Comparison of ENCODE assay signal across 28 cellular contexts in genomic region chr16:81754810-81755209, GRCh38. TPM values are rescaled to one million over a fixed set of nuclear protein-coding genes. Genes with fewer than 3 reads are reported as not detected.
DNase-seq lines count a peak whose midpoint lies in the region; ATAC-seq, FAIRE-seq and TF ChIP-seq lines count a peak whose summit lies in the region.
"Had no signal": no experiment of that assay in that cellular context is flagged by ENCODE, and none has a peak within 500 bp of the region (broad histone marks: within the 10 kb centered on the region; RNA-seq: fewer than 3 reads in every experiment).

No MANE protein-coding gene starts in this region.

- H3K27me3 ChIP-seq in HepG2 (ENCODE audit: control insufficient read depth in 1 of 2, insufficient read depth in 2 of 2, low read length in 2 of 2) (peaks cover 0 to 12% of the 10 kb centered on the region in 2 experiments; a peak in 2 of 5 replicates), right lobe of liver (no peaks in the 10 kb centered on the region), K562 (ENCODE audit: control insufficient read depth in 2 of 2, insufficient read depth in 2 of 2, low read length in 2 of 2) (no peaks in the 10 kb centered on the region), neutrophil (no peaks in the 10 kb centered on the region), left lung (no peaks in the 10 kb centered on the region)
- H3K27me3 ChIP-seq: BE2C had no signal

- TF ChIP-seq POLR2A in HepG2 (IDR thresholded peaks at IDR 0.05; ENCODE audit: insufficient read depth in 1 of 2, low read depth in 2 of 2, low read length in 2 of 2) (no peak), right lobe of liver (IDR thresholded peaks at IDR 0.05) (no peak), K562 (conservative IDR thresholded peaks at IDR 0.05) (no peak)

- ATAC-seq in HepG2 (no peak), right lobe of liver (no peak), K562 (no peak), GM18502 (IDR thresholded peaks at IDR 0.05; ENCODE audit: poor library complexity, unreplicated experiment) (no peak), left lung (no peak)
- ATAC-seq: CD8-positive, alpha-beta T cell had no signal

- BruUV-seq in HepG2 (replicated peaks; lab: Mats Ljungman, UMichigan) (no TSS peak), K562 (replicated peaks; lab: Mats Ljungman, UMichigan) (no TSS peak)

- TF ChIP-seq CTCF in HepG2 (CRISPR knock-in tag; IDR thresholded peaks at IDR 0.05) (no peak), right lobe of liver (IDR thresholded peaks at IDR 0.05) (no peak), HEK293 (tag by site-specific recombination; IDR thresholded peaks at IDR 0.05) (no peak), K562 (IDR thresholded peaks at IDR 0.05 in 2 of 3, conservative IDR thresholded peaks at IDR 0.05 in 1 of 3; ENCODE audit: insufficient read depth in 2 of 3, low read depth in 1 of 3, low read length in 3 of 3) (no peak), neutrophil (IDR thresholded peaks at IDR 0.05) (no peak), left lung (IDR thresholded peaks at IDR 0.05) (no peak), D721Med (IDR thresholded peaks at IDR 0.05; ENCODE audit: insufficient read depth, missing control alignments) (no peak)

- H3K4me3 ChIP-seq in HepG2 (replicated peaks in 1 of 3; ENCODE audit: insufficient read depth in 1 of 3, low read depth in 2 of 3, low read length in 3 of 3): no peak overlapping the region
- no peak overlapping the region for H3K4me3 ChIP-seq in right lobe of liver
- no peak overlapping the region for H3K4me3 ChIP-seq in HEK293 (ENCODE audit: low read depth, low read length)
- H3K4me3 ChIP-seq in K562: no peak overlapping the region
- no peak overlapping the region for H3K4me3 ChIP-seq in neutrophil (ENCODE audit: low read depth in 1 of 2, low read length in 1 of 2)
- no peak overlapping the region for H3K4me3 ChIP-seq in left lung
- H3K4me3 ChIP-seq: GM23248 had no signal

- H3K4me1 ChIP-seq in HepG2 (ENCODE audit: insufficient read depth, low read length): peaks cover 30% of the 10 kb centered on the region
- H3K4me1 ChIP-seq in right lobe of liver: no peaks in the 10 kb centered on the region
- no peaks in the 10 kb centered on the region for H3K4me1 ChIP-seq in HEK293 (ENCODE audit: control insufficient read depth, insufficient read depth, low read length)
- peaks cover 28 to 37% of the 10 kb centered on the region in 2 experiments for H3K4me1 ChIP-seq in K562 (replicated peaks in 1 of 2; ENCODE audit: control insufficient read depth in 2 of 2, insufficient read depth in 2 of 2, low read length in 2 of 2)
- peaks cover 80 to 81% of the 10 kb centered on the region in 2 experiments for H3K4me1 ChIP-seq in neutrophil (ENCODE audit: control insufficient read depth in 1 of 2, insufficient read depth in 1 of 2, low read depth in 1 of 2, low read length in 1 of 2)
- peaks cover 5 to 52% of the 10 kb centered on the region in 2 donors for H3K4me1 ChIP-seq in left lung

- CTCF ChIA-PET in HepG2 (lab: Yijun Ruan, JAX; ENCODE audit: low intra/inter-chr PET ratio, low total read pairs) (no interaction called here), HEK293 (lab: Yijun Ruan, JAX) (interaction anchor here (0.6 to 1.1 kb wide), 2 partner anchors 119 to 1742 kb away, joined by 4 to 7 read pairs; no protein-coding TSS in a partner anchor), K562 (lab: Yijun Ruan, JAX; ENCODE audit: low intra/inter-chr PET ratio) (no interaction called here)

- FAIRE-seq in HepG2 (lab: Jason Lieb, UNC): no peak
- FAIRE-seq in K562 (lab: Jason Lieb, UNC): no peak
- FAIRE-seq in D721Med (lab: Jason Lieb, UNC): no peak
- FAIRE-seq: A204.1, GM12892, GM19239, H1 had no signal

- no peak overlapping the region for H3K9ac ChIP-seq in HepG2 (ENCODE audit: insufficient read depth, low read depth, low read length)
- H3K9ac ChIP-seq in K562 (ENCODE audit: insufficient read depth in 1 of 2, low read depth in 2 of 2, low read length in 2 of 2): no peak overlapping the region
- H3K9ac ChIP-seq: GM23248 had no signal

- H3K9me1 ChIP-seq in K562 (ENCODE audit: control insufficient read depth, insufficient read depth, low read length): no peaks in the 10 kb centered on the region

- no peak for DNase-seq in HepG2 (ENCODE audit: low spot score)
- no peak for DNase-seq in right lobe of liver
- DNase-seq in K562 (ENCODE audit: extremely low read depth in 1 of 4, low spot score in 3 of 4): no peak
- DNase-seq in left lung: no peak
- DNase-seq in D721Med (ENCODE audit: insufficient read length, low spot score): no peak
- DNase-seq: ACHN; AML-193; BE2C; Caco-2; CD4-positive, CD25-positive, alpha-beta regulatory T cell; CD8-positive, alpha-beta T cell; DMS 273 treated with DMSO at 0.1 percent for 48 hours; DMS79; EL; GDM1; GM23248; H7; HCEC 1CT; HFFc6 had no signal

- no peaks in the 10 kb centered on the region for H4K20me1 ChIP-seq in HepG2 (ENCODE audit: insufficient read depth, low read length)
- no peaks in the 10 kb centered on the region for H4K20me1 ChIP-seq in K562 (replicated peaks; ENCODE audit: control insufficient read depth, insufficient read depth, low read length)

- no peak for TF ChIP-seq EP300 in HepG2 (IDR thresholded peaks at IDR 0.05; ENCODE audit: low read depth in 2 of 2, low read length in 2 of 2)
- no peak for TF ChIP-seq EP300 in HepG2 (CRISPR knock-in tag; IDR thresholded peaks at IDR 0.05; ENCODE audit: borderline replicate concordance)
- TF ChIP-seq EP300 in K562 (IDR thresholded peaks at IDR 0.05; ENCODE audit: low read length): no peak

- H3K79me2 ChIP-seq in HepG2 (ENCODE audit: insufficient read depth, low read length) (no peaks in the 10 kb centered on the region), K562 (ENCODE audit: control insufficient read depth, insufficient read depth, low read length) (no peaks in the 10 kb centered on the region)

- in situ Hi-C loops in HepG2 (cut with HindIII; ENCODE audit: extremely low pct_ligation_motif_present, low pct_unique_long_range_greater_than_20kb) (no loop called here), K562 (cut with MboI) (no loop called here)

- POLR2A ChIA-PET in HepG2 (lab: Yijun Ruan, JAX): no interaction called here
- POLR2A ChIA-PET in HEK293 (lab: Yijun Ruan, JAX): no interaction called here
- POLR2A ChIA-PET in K562 (lab: Yijun Ruan, JAX): interaction anchor here (1.9 kb wide), 1 partner anchor 24 kb away, joined by 5 read pairs; the partner anchor contains the start of gene PLCG2

- H3K36me3 ChIP-seq in HepG2 (replicated peaks in 1 of 2; ENCODE audit: control insufficient read depth in 1 of 2, insufficient read depth in 2 of 2, low read length in 2 of 2): no peaks in the 10 kb centered on the region
- H3K36me3 ChIP-seq in right lobe of liver: no peaks in the 10 kb centered on the region
- H3K36me3 ChIP-seq in HEK293 (ENCODE audit: control insufficient read depth in 2 of 2, insufficient read depth in 1 of 2, low read length in 2 of 2): no peaks in the 10 kb centered on the region
- no peaks in the 10 kb centered on the region for H3K36me3 ChIP-seq in K562 (ENCODE audit: control insufficient read depth, insufficient read depth, low read length)
- no peaks in the 10 kb centered on the region for H3K36me3 ChIP-seq in neutrophil
- no peaks in the 10 kb centered on the region for H3K36me3 ChIP-seq in left lung
- H3K36me3 ChIP-seq: BE2C had no signal

- no peak overlapping the region for H3K4me2 ChIP-seq in HepG2 (ENCODE audit: low read depth, low read length)
- H3K4me2 ChIP-seq in K562 (ENCODE audit: insufficient read depth, low read length): no peak overlapping the region

- intact Hi-C loops in HepG2 (cut with micrococcal nuclease; ENCODE audit: unreplicated experiment) (no loop called here), right lobe of liver (cut with DNase I) (no loop called here), K562 (cut with micrococcal nuclease) (loop anchor here (5.0 kb wide), 1 partner anchor 117 kb away; no protein-coding TSS in a partner anchor), left lung (cut with DNase I) (no loop called here)

- TF ChIP-seq RAD21 in HepG2 (CRISPR knock-in tag; IDR thresholded peaks at IDR 0.05) (no peak), K562 (CRISPR knock-in tag; conservative IDR thresholded peaks at IDR 0.05 in 1 of 2, IDR thresholded peaks at IDR 0.05 in 1 of 2) (no peak)

- no peaks in the 10 kb centered on the region for H3K9me3 ChIP-seq in HepG2 (ENCODE audit: low read length)
- no peaks in the 10 kb centered on the region for H3K9me3 ChIP-seq in right lobe of liver
- H3K9me3 ChIP-seq in HEK293 (ENCODE audit: control insufficient read depth, insufficient read depth, low read depth, low read length): no peaks in the 10 kb centered on the region
- no peaks in the 10 kb centered on the region for H3K9me3 ChIP-seq in K562 (replicated peaks; ENCODE audit: control insufficient read depth, insufficient read depth, low read depth, low read length)
- H3K9me3 ChIP-seq in neutrophil: no peaks in the 10 kb centered on the region
- no peaks in the 10 kb centered on the region for H3K9me3 ChIP-seq in left lung
- H3K9me3 ChIP-seq: BE2C, Caco-2 had no signal

- H3K27ac ChIP-seq in HepG2 (ENCODE audit: extremely low read length, insufficient read depth, low read length) (no peak overlapping the region), right lobe of liver (no peak overlapping the region), HEK293 (ENCODE audit: extremely low read depth, low read depth, low read length) (no peak overlapping the region), K562 (ENCODE audit: extremely low read depth, low read depth, low read length) (no peak overlapping the region), neutrophil (peak overlapping the region; percentile 24), left lung (no peak overlapping the region)
- H3K27ac ChIP-seq: 22Rv1, C4-2B, GM23248 had no signal

- H2AFZ ChIP-seq in HepG2 (ENCODE audit: low read length): no peak overlapping the region
- H2AFZ ChIP-seq in K562 (ENCODE audit: low read depth, low read length): no peak overlapping the region
- H2AFZ ChIP-seq: GM23248 had no signal

RNA-seq across cellular contexts. Expression of gene PLCG2, which starts 24.3 kb away (rescaled TPM):
- total RNA-seq in HepG2 (2016; rRNA removed; fragmentation: Illumina TruSeq; extraction: Trizol): 0.13 TPM in 1 of 2 replicates, not detected in the other
- total RNA-seq in HepG2 (2016; cell fraction: cytosol; rRNA removed; fragmentation: Illumina TruSeq; extraction: Trizol; ENCODE audit: low read depth): under 0.01 TPM in 1 of 2 replicates, not detected in the other
- total RNA-seq in HepG2 (2016; cell fraction: insoluble cytoplasmic fraction; rRNA removed; fragmentation: Illumina TruSeq; extraction: Trizol): 0.06 TPM in 1 of 2 replicates, not detected in the other
- total RNA-seq in HepG2 (2016; cell fraction: membrane; rRNA removed; fragmentation: Illumina TruSeq; extraction: Trizol): not detected in 2 replicates
- total RNA-seq in HepG2 (2016; cell fraction: nucleus; rRNA removed; fragmentation: Illumina TruSeq; extraction: Trizol): not detected in 2 replicates
- polyA plus RNA-seq in HepG2 (2011; rRNA removed): 0.18 and 0.63 TPM in 2 replicates
- polyA plus RNA-seq in HepG2 (2011; cell fraction: cytosol; rRNA removed): 0.31 and 0.46 TPM in 2 replicates
- polyA plus RNA-seq in HepG2 (2011; cell fraction: nucleus; rRNA removed): 1.1 and 2.2 TPM in 2 replicates
- polyA plus RNA-seq in HepG2 (2012): 1.6 and 2.5 TPM in 2 replicates
- not detected in 2 replicates for polyA plus RNA-seq in HepG2 (2016; cell fraction: cytosol; fragmentation: Illumina TruSeq; extraction: Trizol; ENCODE audit: low read depth)
- polyA plus RNA-seq in HepG2 (2016; cell fraction: insoluble cytoplasmic fraction; fragmentation: Illumina TruSeq; extraction: Trizol; ENCODE audit: low read depth): not detected in 2 replicates
- polyA plus RNA-seq in HepG2 (2016; cell fraction: membrane; fragmentation: Illumina TruSeq; extraction: Trizol; ENCODE audit: low read depth): not detected in 2 replicates
- polyA plus RNA-seq in HepG2 (2016; cell fraction: nucleus; fragmentation: Illumina TruSeq; extraction: Trizol; ENCODE audit: insufficient read depth, low read depth): not detected in 2 replicates
- 4.0 and 7.0 TPM in 2 replicates for polyA minus RNA-seq in HepG2 (2011; rRNA and poly(A)+ RNA removed; ENCODE audit: low replicate concordance)
- not detected in 2 replicates for polyA minus RNA-seq in HepG2 (2011; cell fraction: cytosol; rRNA and poly(A)+ RNA removed)
- 1.1 and 2.3 TPM in 2 replicates for polyA minus RNA-seq in HepG2 (2011; cell fraction: nucleus; rRNA and poly(A)+ RNA removed)
- total RNA-seq in right lobe of liver: 10 to 100 TPM; 11.1 to 23.1 (median 17.7) TPM
- total RNA-seq in K562 (2011; cell fraction: chromatin; rRNA removed; ENCODE audit: low replicate concordance): 18.9 and 24.9 TPM in 2 replicates
- 10.9 and 11.8 TPM in 2 replicates for total RNA-seq in K562 (2011; cell fraction: nucleolus; rRNA removed)
- 12.5 and 14.6 TPM in 2 replicates for total RNA-seq in K562 (2011; cell fraction: nucleoplasm; rRNA removed)
- 1.7 and 4.0 TPM in 2 replicates for total RNA-seq in K562 (2014; rRNA removed)
- total RNA-seq in K562 (2014; rRNA removed; fragmentation: Illumina TruSeq; extraction: Trizol): 2.7 and 3.3 TPM in 2 replicates
- 3.9 and 4.0 TPM in 2 replicates for total RNA-seq in K562 (2015; rRNA removed; fragmentation: Illumina TruSeq; extraction: Trizol)
- total RNA-seq in K562 (2021): 7.1 and 8.6 TPM in 2 replicates
- polyA plus RNA-seq in K562 (2011; rRNA removed): 4.2 and 7.9 TPM in 2 replicates
- 3.7 and 4.9 TPM in 2 replicates for polyA plus RNA-seq in K562 (2011; cell fraction: cytosol; rRNA removed)
- 15.0 and 22.1 TPM in 2 replicates for polyA plus RNA-seq in K562 (2011; cell fraction: nucleus; rRNA removed)
- polyA plus RNA-seq in K562 (2012): 3.7 and 12.8 TPM in 2 replicates
- 2.6 and 3.1 TPM in 2 replicates for polyA plus RNA-seq in K562 (2014; fragmentation: Illumina TruSeq; extraction: Trizol)
- 1 to 10 TPM in 1 of 2 experiments, under 1 TPM in 1; 0.94 to 1.0 TPM for polyA plus RNA-seq in K562 (2014; fragmentation: Nextera tagmentation; extraction: Ambion mirVana)
- polyA plus RNA-seq in K562 (2014; rRNA removed): 1.9 TPM in 2 replicates
- 9.3 and 12.6 TPM in 2 replicates for polyA minus RNA-seq in K562 (2011; rRNA and poly(A)+ RNA removed)
- 8.3 and 9.6 TPM in 2 replicates for polyA minus RNA-seq in K562 (2011; cell fraction: cytosol; rRNA and poly(A)+ RNA removed)
- polyA minus RNA-seq in K562 (2011; cell fraction: nucleus; rRNA and poly(A)+ RNA removed): 11.0 and 21.5 TPM in 2 replicates
- 10 to 100 TPM; 22.5 to 48.7 TPM for total RNA-seq in left lung
- total RNA-seq: GM23248 had no signal

Comparison
In these comparisons a context has a peak if more than half of its experiments do, and no peak if none do; other contexts are left out.
1. Of the 241 proteins assayed by ChIP-seq in both HepG2 and K562: peak only in HepG2: none; only in K562: ADNP, CBX1, HDAC2, KDM1A, MTA1, PHF20 and 2 more; in both: none; in neither: 233.